Comparison of ENCODE assay signal across 7 cellular contexts in the genomic region with DNA sequence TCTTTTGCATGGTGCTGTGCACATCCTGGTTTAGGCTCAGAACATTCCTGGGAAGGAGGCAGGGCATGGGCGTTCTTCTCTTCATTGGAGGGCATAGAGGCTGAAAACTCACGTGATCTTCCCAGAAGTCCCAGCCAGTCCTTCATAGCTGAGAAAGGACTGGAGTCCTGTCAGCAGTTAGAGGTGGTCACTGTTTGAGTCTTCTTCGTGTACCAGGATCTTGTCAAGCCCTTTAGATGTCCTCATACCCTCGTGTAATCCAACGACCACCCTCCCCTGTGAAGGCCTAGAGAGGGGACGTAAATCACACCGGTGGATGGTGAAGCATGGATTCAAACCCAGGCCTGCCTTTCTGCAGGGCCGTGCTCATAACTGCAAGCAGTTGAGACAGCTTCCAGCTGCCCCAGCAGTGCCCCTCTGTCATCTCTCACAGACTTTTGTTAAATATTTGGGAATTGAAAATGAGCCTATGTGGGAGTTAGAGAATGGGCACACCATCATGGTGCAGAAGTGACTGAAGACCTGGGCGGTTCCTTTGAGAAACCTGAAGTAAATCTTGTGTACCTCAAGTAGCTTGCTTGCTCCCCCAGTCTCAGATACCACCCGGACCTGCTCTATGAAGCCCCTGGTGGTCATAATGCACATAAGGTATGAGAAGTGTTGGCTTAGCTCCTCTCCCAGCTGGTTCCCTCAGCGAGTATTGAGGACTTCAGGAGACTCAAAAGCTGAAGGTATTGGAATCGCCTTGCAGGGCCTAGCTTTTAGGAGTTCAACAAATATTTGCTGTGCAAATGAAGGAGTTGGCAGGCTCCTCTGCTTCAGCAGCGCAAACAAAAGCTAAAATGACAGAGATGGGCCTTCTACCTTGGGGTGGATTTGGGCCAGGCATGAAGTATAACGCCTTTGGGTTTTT. TPM values are rescaled to one million over a fixed set of nuclear protein-coding genes. Genes with fewer than 3 reads are reported as not detected.
A peak's percentile ranks its signal among the peaks of the same experiment; 100 is the strongest.
DNase-seq lines count a peak whose midpoint lies in the region; TF ChIP-seq lines count a peak whose summit lies in the region.

No MANE protein-coding gene starts in this region.

- H3K9ac ChIP-seq in Karpas-422 (ENCODE audit: low read length), result no peak overlapping the region

- H3K4me1 ChIP-seq in Karpas-422 (ENCODE audit: low read length) (peaks cover 11% of the 10 kb centered on the region), muscle layer of duodenum (ENCODE audit: control insufficient read depth in 1 of 2, insufficient read depth in 2 of 2, low read length in 2 of 2) (no peaks in the 10 kb centered on the region)

- H3K4me1 Mint-ChIP-seq in type B pancreatic cell (ENCODE audit: unreplicated experiment), result peaks cover 15% of the 10 kb centered on the region

- H3K9me2 ChIP-seq in Karpas-422 (replicated peaks; ENCODE audit: insufficient read depth, low read length), result no peaks in the 10 kb centered on the region

- peak overlapping the region; percentile 87 for H3K27ac Mint-ChIP-seq in type B pancreatic cell

- H3K4me3 ChIP-seq in GM12875 (ENCODE audit: low read depth, low read length), result no peak overlapping the region
- no peak overlapping the region; the same call in 1 of the 2 replicates for H3K4me3 ChIP-seq in Karpas-422 (ENCODE audit: low read length)
- H3K4me3 ChIP-seq in muscle layer of duodenum (ENCODE audit: low read depth in 1 of 2, low read length in 2 of 2), result peak overlapping the region; percentile 69 to 78

- peaks cover 4% of the 10 kb centered on the region for H3K9me3 Mint-ChIP-seq in type B pancreatic cell

- H3K27me3 ChIP-seq in Karpas-422 (ENCODE audit: low read length), result no peaks in the 10 kb centered on the region
- H3K27me3 ChIP-seq in muscle layer of duodenum (ENCODE audit: low read depth, low read length), result no peaks in the 10 kb centered on the region

- H3K4me3 Mint-ChIP-seq in type B pancreatic cell, result peak overlapping the region; percentile 94

- no peaks in the 10 kb centered on the region for H4K20me1 ChIP-seq in Karpas-422 (ENCODE audit: insufficient read depth, low read depth, low read length)

- H3K9me3 ChIP-seq in Karpas-422 (ENCODE audit: low read length) (no peaks in the 10 kb centered on the region; the same call in 1 of the 2 replicates), muscle layer of duodenum (ENCODE audit: control insufficient read depth in 1 of 2, low read length in 2 of 2) (peaks cover 5 to 8% of the 10 kb centered on the region in 2 donors)

- H3K4me2 ChIP-seq in Karpas-422 (ENCODE audit: low read depth, low read length, poor library complexity, severe bottlenecking), result peak overlapping the region; percentile 90

- H3K79me2 ChIP-seq in Karpas-422 (ENCODE audit: low read length), result no peaks in the 10 kb centered on the region

- H3K36me3 Mint-ChIP-seq in type B pancreatic cell, result peaks cover under 1% of the 10 kb centered on the region

- H3K36me3 ChIP-seq in Karpas-422 (ENCODE audit: insufficient read depth, low read length), result no peaks in the 10 kb centered on the region
- H3K36me3 ChIP-seq in muscle layer of duodenum (ENCODE audit: control insufficient read depth in 1 of 2, insufficient read depth in 2 of 2, low read length in 2 of 2), result no peaks in the 10 kb centered on the region

- H3K27me3 Mint-ChIP-seq in type B pancreatic cell, result peaks cover 20% of the 10 kb centered on the region

- DNase-seq in Karpas-422, result peak; percentile 82
- DNase-seq in T-helper 9 cell, result peak; percentile 24
- DNase-seq in cerebellar cortex (ENCODE audit: low spot score), result peak; percentile 59
- DNase-seq in type B pancreatic cell (ENCODE audit: extremely low spot score, unreplicated experiment), result no peak
- DNase-seq in mesenteric fat pad (ENCODE audit: low spot score), result no peak

- H2AFZ ChIP-seq in Karpas-422 (ENCODE audit: low read length), result no peak overlapping the region

- TF ChIP-seq CTCF in GM12875 (IDR thresholded peaks at IDR 0.05; ENCODE audit: borderline replicate concordance, insufficient read depth, low read depth, low read length) (peak; percentile 41; the same call in 1 of the 2 replicates), type B pancreatic cell (conservative IDR thresholded peaks at IDR 0.05) (peak; percentile 72)

- H3K27ac ChIP-seq in Karpas-422 (ENCODE audit: low read length), result no peak overlapping the region
- H3K27ac ChIP-seq in muscle layer of duodenum (ENCODE audit: low read length), result no peak overlapping the region

RNA-seq across cellular contexts. Expression of a gene that starts 1.4 kb away (rescaled TPM):
- 0.14 and 0.19 TPM in 2 replicates for total RNA-seq in Karpas-422 (2014; rRNA removed; shearing (Covaris generic); ENCODE audit: low replicate concordance)
- 9.0 and 14.4 TPM in 2 replicates for total RNA-seq in type B pancreatic cell (ENCODE audit: low replicate concordance)
- 5.6 TPM for total RNA-seq in mesenteric fat pad

Comparison
In these comparisons a context has a peak if more than half of its experiments do, and no peak if none do; other contexts are left out.
1. H3K4me3 ChIP-seq: peak in muscle layer of duodenum (2 of 2); none in GM12875 (single experiment) and Karpas-422 (single experiment).
2. DNase-seq: peak in Karpas-422 (single experiment), T-helper 9 cell (single experiment) and cerebellar cortex (single experiment); none in type B pancreatic cell (single experiment) and mesenteric fat pad (single experiment).